Comparison of ENCODE assay signal across 11 cellular contexts in genomic region chr16:67483150-67483549, GRCh38. TPM values are rescaled to one million over a fixed set of nuclear protein-coding genes. Genes with fewer than 3 reads are reported as not detected.
A peak's percentile ranks its signal among the peaks of the same experiment; 100 is the strongest.
DNase-seq lines count a peak whose midpoint lies in the region; ATAC-seq, FAIRE-seq and TF ChIP-seq lines count a peak whose summit lies in the region.
"Had no signal": no experiment of that assay in that cellular context is flagged by ENCODE, and none has a peak within 500 bp of the region (broad histone marks: within the 10 kb centered on the region; RNA-seq: fewer than 3 reads in every experiment).

A gene with protein sequence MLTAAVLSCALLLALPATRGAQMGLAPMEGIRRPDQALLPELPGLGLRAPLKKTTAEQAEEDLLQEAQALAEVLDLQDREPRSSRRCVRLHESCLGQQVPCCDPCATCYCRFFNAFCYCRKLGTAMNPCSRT (minus strand): TSS chr16:67483547. CDS start chr16:67483398, 149 bp downstream.

- in situ Hi-C loops in HepG2 (cut with HindIII; ENCODE audit: extremely low pct_ligation_motif_present, low pct_unique_long_range_greater_than_20kb), result loop anchor here (5.0 kb wide), 1 partner anchor 34 kb away; no protein-coding TSS in a partner anchor

- peaks cover 0 to 11% (median 3%) of the 10 kb centered on the region in 5 donors for H3K36me3 Mint-ChIP-seq in naive thymus-derived CD4-positive, alpha-beta T cell

- no peak for ATAC-seq in HepG2
- no peak for ATAC-seq in right lobe of liver
- no peak for ATAC-seq in body of pancreas
- no peak for ATAC-seq in naive thymus-derived CD4-positive, alpha-beta T cell
- ATAC-seq in GM21619 (IDR thresholded peaks at IDR 0.05; ENCODE audit: unreplicated experiment), result no peak
- no peak for ATAC-seq in HG03354 (IDR thresholded peaks at IDR 0.05; ENCODE audit: poor library complexity, severe bottlenecking, unreplicated experiment)

- TF ChIP-seq CTCF in HepG2 (CRISPR knock-in tag; IDR thresholded peaks at IDR 0.05) (no peak), right lobe of liver (IDR thresholded peaks at IDR 0.05) (no peak), body of pancreas (IDR thresholded peaks at IDR 0.05) (no peak)

- no peak for FAIRE-seq in HepG2 (lab: Jason Lieb, UNC)

- BruUV-seq in HepG2 (replicated peaks; lab: Mats Ljungman, UMichigan), result no TSS peak

- peaks cover 17 to 47% (median 32%) of the 10 kb centered on the region in 7 donors for H3K4me1 Mint-ChIP-seq in naive thymus-derived CD4-positive, alpha-beta T cell

- no peak for TF ChIP-seq RAD21 in HepG2 (CRISPR knock-in tag; IDR thresholded peaks at IDR 0.05)

- peaks cover 26% of the 10 kb centered on the region for H3K79me2 ChIP-seq in HepG2 (ENCODE audit: insufficient read depth, low read length)

- H2AFZ ChIP-seq in HepG2 (ENCODE audit: low read length), result no peak within 1 kb of the TSS

- WGBS in HepG2 (ENCODE audit: low lambda C conversion rate), result 100% methylated on average over 5 of the region's 6 CpGs
- WGBS in right lobe of liver (ENCODE audit: insufficient coverage, low coverage, low lambda C conversion rate, missing lambda C conversion rate), result no CpG with 5 or more reads among the region's 6 CpGs
- WGBS in body of pancreas, 2 donors, result 83 to 91% methylated on average over 1 to 6 of the region's 6 CpGs

- TF ChIP-seq POLR2A in HepG2 (IDR thresholded peaks at IDR 0.05; ENCODE audit: insufficient read depth in 1 of 2, low read depth in 2 of 2, low read length in 2 of 2) (no peak), right lobe of liver (IDR thresholded peaks at IDR 0.05) (no peak), body of pancreas (IDR thresholded peaks at IDR 0.05) (no peak)

- H3K4me1 ChIP-seq in HepG2 (ENCODE audit: insufficient read depth, low read length), result peaks cover 51% of the 10 kb centered on the region
- peaks cover 0 to 39% (median 16%) of the 10 kb centered on the region in 4 donors for H3K4me1 ChIP-seq in right lobe of liver
- peaks cover 42% of the 10 kb centered on the region for H3K4me1 ChIP-seq in body of pancreas
- peaks cover 10 to 25% of the 10 kb centered on the region in 2 donors for H3K4me1 ChIP-seq in naive thymus-derived CD4-positive, alpha-beta T cell (ENCODE audit: control insufficient read depth in 2 of 2, insufficient read depth in 2 of 2, low read length in 2 of 2)

- peak within 1 kb of the TSS in 1 of 3 experiments; percentile 98; a peak in 1 of 6 replicates for H3K4me3 ChIP-seq in HepG2 (replicated peaks in 1 of 3; ENCODE audit: insufficient read depth in 1 of 3, low read depth in 2 of 3, low read length in 3 of 3)
- H3K4me3 ChIP-seq in right lobe of liver, result no peak within 1 kb of the TSS
- H3K4me3 ChIP-seq in body of pancreas, result no peak within 1 kb of the TSS
- H3K4me3 ChIP-seq in naive thymus-derived CD4-positive, alpha-beta T cell (ENCODE audit: low read length), result peak within 1 kb of the TSS; percentile 92

- POLR2A ChIA-PET in HepG2 (lab: Yijun Ruan, JAX), result no interaction called here
- POLR2A ChIA-PET in naive thymus-derived CD4-positive, alpha-beta T cell (lab: Charles Lee), result interaction anchor here (0.9 to 3.0 kb wide), 7 partner anchors 10 to 602 kb away, joined by 3 to 16 read pairs (median 5); partner anchors contain the start of gene NFATC3

- peak within 1 kb of the TSS; percentile 98 for H3K4me2 ChIP-seq in HepG2 (ENCODE audit: low read depth, low read length)

- DNase-seq in HepG2 (ENCODE audit: low spot score) (no peak), right lobe of liver (no peak), body of pancreas (no peak), COLO668 (lab: John Stamatoyannopoulos, UW; ENCODE audit: unreplicated experiment) (no peak), COLO829 (ENCODE audit: low spot score) (no peak)
- DNase-seq in naive thymus-derived CD4-positive, alpha-beta T cell, result no peak
- DNase-seq: kidney glomerular epithelial cell had no signal

- no peaks in the 10 kb centered on the region for H3K27me3 Mint-ChIP-seq in naive thymus-derived CD4-positive, alpha-beta T cell

- H3K9ac ChIP-seq in HepG2 (ENCODE audit: insufficient read depth, low read depth, low read length), result no peak within 1 kb of the TSS; the same call in 1 of the 2 replicates

- peak within 1 kb of the TSS; percentile 95 to 99 (median 98) for H3K27ac Mint-ChIP-seq in naive thymus-derived CD4-positive, alpha-beta T cell

- H3K9me3 Mint-ChIP-seq in naive thymus-derived CD4-positive, alpha-beta T cell, result no peaks in the 10 kb centered on the region

- H3K9me3 ChIP-seq in HepG2 (ENCODE audit: low read length) (no peaks in the 10 kb centered on the region), right lobe of liver (no peaks in the 10 kb centered on the region), body of pancreas (no peaks in the 10 kb centered on the region)
- H3K9me3 ChIP-seq in naive thymus-derived CD4-positive, alpha-beta T cell (ENCODE audit: control insufficient read depth in 2 of 3, low read length in 3 of 3), result no peaks in the 10 kb centered on the region

- H3K27me3 ChIP-seq in HepG2 (ENCODE audit: control insufficient read depth in 1 of 2, insufficient read depth in 2 of 2, low read length in 2 of 2) (no peaks in the 10 kb centered on the region; a peak in 1 of 5 replicates), right lobe of liver (no peaks in the 10 kb centered on the region), body of pancreas (no peaks in the 10 kb centered on the region)
- no peaks in the 10 kb centered on the region for H3K27me3 ChIP-seq in naive thymus-derived CD4-positive, alpha-beta T cell (ENCODE audit: control insufficient read depth in 2 of 2, insufficient read depth in 2 of 2, low read length in 2 of 2)

- H4K20me1 ChIP-seq in HepG2 (ENCODE audit: insufficient read depth, low read length), result no peaks in the 10 kb centered on the region

- H3K36me3 ChIP-seq in HepG2 (replicated peaks in 1 of 2; ENCODE audit: control insufficient read depth in 1 of 2, insufficient read depth in 2 of 2, low read length in 2 of 2), result no peaks in the 10 kb centered on the region; a peak in 1 of 5 replicates
- H3K36me3 ChIP-seq in right lobe of liver, result no peaks in the 10 kb centered on the region
- H3K36me3 ChIP-seq in body of pancreas (replicated peaks in 1 of 2; ENCODE audit: insufficient read depth in 1 of 2, low read depth in 2 of 2), result no peaks in the 10 kb centered on the region
- peaks cover 0 to 27% (median 9%) of the 10 kb centered on the region in 3 experiments for H3K36me3 ChIP-seq in naive thymus-derived CD4-positive, alpha-beta T cell (ENCODE audit: control insufficient read depth in 2 of 3, insufficient read depth in 3 of 3, low read length in 3 of 3)

- CTCF ChIA-PET in HepG2 (lab: Yijun Ruan, JAX; ENCODE audit: low intra/inter-chr PET ratio, low total read pairs), result no interaction called here
- CTCF ChIA-PET in naive thymus-derived CD4-positive, alpha-beta T cell (lab: Charles Lee), result interaction anchor here (1.1 to 9.7 kb wide), 4 partner anchors 11 to 79 kb away, joined by 4 to 70 read pairs (median 20); partner anchors contain the start of gene CTCF

- peak within 1 kb of the TSS; percentile 95 to 100 (median 99) for H3K4me3 Mint-ChIP-seq in naive thymus-derived CD4-positive, alpha-beta T cell

- H3K27ac ChIP-seq in HepG2 (ENCODE audit: extremely low read length, insufficient read depth, low read length) (peak within 1 kb of the TSS; percentile 39), right lobe of liver (peak within 1 kb of the TSS in 1 of 3 donors; percentile 65), body of pancreas (peak within 1 kb of the TSS in 3 of 4 donors; percentile 56 to 98 (median 93))
- peak within 1 kb of the TSS; percentile 99 for H3K27ac ChIP-seq in naive thymus-derived CD4-positive, alpha-beta T cell (ENCODE audit: low read depth, low read length)

- intact Hi-C loops in HepG2 (cut with micrococcal nuclease; ENCODE audit: unreplicated experiment) (loop anchor here (5.0 kb wide), 1 partner anchor 56 kb away; no protein-coding TSS in a partner anchor), right lobe of liver (cut with DNase I) (loop anchor here in 1 of 2 donors (10.0 kb wide), 1 partner anchor 58 kb away; no protein-coding TSS in a partner anchor), body of pancreas (cut with DNase I) (no loop called here)
- intact Hi-C loops in naive thymus-derived CD4-positive, alpha-beta T cell (cut with micrococcal nuclease), result loop anchor here in 1 of 2 donors (5.0 to 10.0 kb wide), 2 partner anchors 236 to 762 kb away; partner anchors contain the start of genes FHOD1, PLA2G15 and SLC9A5

- no peak for TF ChIP-seq EP300 in HepG2 (IDR thresholded peaks at IDR 0.05; ENCODE audit: low read depth in 2 of 2, low read length in 2 of 2)
- no peak for TF ChIP-seq EP300 in HepG2 (CRISPR knock-in tag; IDR thresholded peaks at IDR 0.05; ENCODE audit: borderline replicate concordance)

TF ChIP-seq in HepG2, 621 proteins besides CTCF, POLR2A, EP300 and RAD21 (continues in another document):
- TF ChIP-seq ZC3H4 (CRISPR knock-in tag; IDR thresholded peaks at IDR 0.05; ENCODE audit: borderline replicate concordance), result no peak

RNA-seq across cellular contexts. Expression of the gene that starts here (rescaled TPM):
- not detected in 2 replicates for total RNA-seq in HepG2 (2016; rRNA removed; fragmentation: Illumina TruSeq; extraction: Trizol)
- not detected in 2 replicates for total RNA-seq in HepG2 (2016; cell fraction: cytosol; rRNA removed; fragmentation: Illumina TruSeq; extraction: Trizol; ENCODE audit: low read depth)
- total RNA-seq in HepG2 (2016; cell fraction: insoluble cytoplasmic fraction; rRNA removed; fragmentation: Illumina TruSeq; extraction: Trizol), result not detected in 2 replicates
- 0.28 TPM in 1 of 2 replicates, not detected in the other for total RNA-seq in HepG2 (2016; cell fraction: membrane; rRNA removed; fragmentation: Illumina TruSeq; extraction: Trizol)
- not detected in 2 replicates for total RNA-seq in HepG2 (2016; cell fraction: nucleus; rRNA removed; fragmentation: Illumina TruSeq; extraction: Trizol)
- polyA plus RNA-seq in HepG2 (2011; rRNA removed), result not detected in 2 replicates
- 0.34 TPM in 1 of 2 replicates, not detected in the other for polyA plus RNA-seq in HepG2 (2011; cell fraction: cytosol; rRNA removed)
- polyA plus RNA-seq in HepG2 (2011; cell fraction: nucleus; rRNA removed), result not detected in 2 replicates
- polyA plus RNA-seq in HepG2 (2012), result 0.75 TPM in 1 of 2 replicates, not detected in the other
- polyA plus RNA-seq in HepG2 (2016; cell fraction: cytosol; fragmentation: Illumina TruSeq; extraction: Trizol; ENCODE audit: low read depth), result not detected in 2 replicates
- not detected in 2 replicates for polyA plus RNA-seq in HepG2 (2016; cell fraction: insoluble cytoplasmic fraction; fragmentation: Illumina TruSeq; extraction: Trizol; ENCODE audit: low read depth)
- polyA plus RNA-seq in HepG2 (2016; cell fraction: membrane; fragmentation: Illumina TruSeq; extraction: Trizol; ENCODE audit: low read depth), result not detected in 2 replicates
- polyA plus RNA-seq in HepG2 (2016; cell fraction: nucleus; fragmentation: Illumina TruSeq; extraction: Trizol; ENCODE audit: insufficient read depth, low read depth), result not detected in 2 replicates
- polyA minus RNA-seq in HepG2 (2011; rRNA and poly(A)+ RNA removed; ENCODE audit: low replicate concordance), result not detected in 2 replicates
- not detected in 2 replicates for polyA minus RNA-seq in HepG2 (2011; cell fraction: cytosol; rRNA and poly(A)+ RNA removed)
- polyA minus RNA-seq in HepG2 (2011; cell fraction: nucleus; rRNA and poly(A)+ RNA removed), result not detected in 2 replicates
- total RNA-seq in right lobe of liver, result not detected
- not detected for total RNA-seq in body of pancreas
- not detected for total RNA-seq in naive thymus-derived CD4-positive, alpha-beta T cell
- not detected for polyA plus RNA-seq in naive thymus-derived CD4-positive, alpha-beta T cell
- total RNA-seq: dermis microvascular lymphatic vessel endothelial cell, LHCN-M2 had no signal
